Comparison of ENCODE assay signal across 9 cellular contexts in genomic region chr2:71069376-71069775, GRCh38. TPM values are rescaled to one million over a fixed set of nuclear protein-coding genes. Genes with fewer than 3 reads are reported as not detected.
DNase-seq lines count a peak whose midpoint lies in the region; ATAC-seq lines count a peak whose summit lies in the region.
"Had no signal": no experiment of that assay in that cellular context is flagged by ENCODE, and none has a peak within 500 bp of the region (broad histone marks: within the 10 kb centered on the region; RNA-seq: fewer than 3 reads in every experiment).

No MANE protein-coding gene starts in this region.

- H3K36me3 ChIP-seq in subcutaneous abdominal adipose tissue (ENCODE audit: control insufficient read depth in 5 of 5, insufficient read depth in 5 of 5, low read length in 5 of 5), result peaks cover 0 to 26% (median 23%) of the 10 kb centered on the region in 5 donors

- peak overlapping the region; percentile 66 to 98 (median 96) for H3K9ac ChIP-seq in subcutaneous abdominal adipose tissue (ENCODE audit: low read length in 5 of 5)

- peak overlapping the region; percentile 89 to 94 (median 94) for H3K4me3 ChIP-seq in subcutaneous abdominal adipose tissue (ENCODE audit: low read depth in 1 of 5, low read length in 5 of 5)

- H3K36me3 Mint-ChIP-seq in T-helper 2 cell treated with Interferon-gamma antibody and Interleukin-4, amounts not matched to agents 5 μg/mL and 100 μg/mL, for 36 hours (ENCODE audit: low read depth), result peaks cover 32% of the 10 kb centered on the region
- H3K36me3 Mint-ChIP-seq in activated naive CD8-positive, alpha-beta T cell treated with anti-CD3 and anti-CD28 coated beads for 36 hours, result peaks cover 24% of the 10 kb centered on the region

- no peak overlapping the region for H3K27ac ChIP-seq in subcutaneous abdominal adipose tissue (ENCODE audit: low read depth, low read length)

- ATAC-seq in HG03469 (IDR thresholded peaks at IDR 0.05; ENCODE audit: unreplicated experiment), result no peak

- peaks cover 48% of the 10 kb centered on the region for H3K4me1 Mint-ChIP-seq in T-helper 2 cell treated with Interferon-gamma antibody and Interleukin-4, amounts not matched to agents 5 μg/mL and 100 μg/mL, for 36 hours (ENCODE audit: low read depth)
- peaks cover 56% of the 10 kb centered on the region for H3K4me1 Mint-ChIP-seq in activated naive CD8-positive, alpha-beta T cell treated with anti-CD3 and anti-CD28 coated beads for 36 hours

- peaks cover 5 to 65% (median 45%) of the 10 kb centered on the region in 5 donors for H3K4me1 ChIP-seq in subcutaneous abdominal adipose tissue (ENCODE audit: control insufficient read depth in 5 of 5, insufficient read depth in 5 of 5, low read length in 5 of 5)

- H3K9me3 Mint-ChIP-seq in T-helper 2 cell treated with Interferon-gamma antibody and Interleukin-4, amounts not matched to agents 5 μg/mL and 100 μg/mL, for 36 hours, result no peaks in the 10 kb centered on the region
- no peaks in the 10 kb centered on the region for H3K9me3 Mint-ChIP-seq in activated naive CD8-positive, alpha-beta T cell treated with anti-CD3 and anti-CD28 coated beads for 36 hours

- no peak for DNase-seq in T-helper 2 cell treated with Interferon-gamma antibody and Interleukin-4, amounts not matched to agents 5 μg/mL and 100 μg/mL, for 36 hours (ENCODE audit: low spot score)
- DNase-seq in T-helper 2 cell, result no peak
- DNase-seq in activated naive CD8-positive, alpha-beta T cell treated with anti-CD3 and anti-CD28 coated beads for 36 hours, result no peak
- peak; percentile 33 for DNase-seq in iris pigment epithelial cell (ENCODE audit: low read depth)
- no peak for DNase-seq in MV-4-11 (lab: John Stamatoyannopoulos, UW)
- DNase-seq in UCSD-AML1 (lab: John Stamatoyannopoulos, UW; ENCODE audit: unreplicated experiment), result no peak
- DNase-seq: NCI-H1436 treated with DMSO at 0.1 percent for 48 hours had no signal

- peaks cover 4% of the 10 kb centered on the region for H3K27me3 Mint-ChIP-seq in T-helper 2 cell treated with Interferon-gamma antibody and Interleukin-4, amounts not matched to agents 5 μg/mL and 100 μg/mL, for 36 hours (ENCODE audit: low read depth)
- no peaks in the 10 kb centered on the region for H3K27me3 Mint-ChIP-seq in activated naive CD8-positive, alpha-beta T cell treated with anti-CD3 and anti-CD28 coated beads for 36 hours

- no peaks in the 10 kb centered on the region for H3K27me3 ChIP-seq in subcutaneous abdominal adipose tissue (ENCODE audit: control insufficient read depth in 5 of 5, insufficient read depth in 4 of 5, low read length in 5 of 5)

- peak overlapping the region; percentile 97 for H3K4me3 Mint-ChIP-seq in T-helper 2 cell treated with Interferon-gamma antibody and Interleukin-4, amounts not matched to agents 5 μg/mL and 100 μg/mL, for 36 hours
- peak overlapping the region; percentile 93 for H3K4me3 Mint-ChIP-seq in activated naive CD8-positive, alpha-beta T cell treated with anti-CD3 and anti-CD28 coated beads for 36 hours

- no peaks in the 10 kb centered on the region for H3K9me3 ChIP-seq in subcutaneous abdominal adipose tissue (ENCODE audit: control insufficient read depth in 5 of 5, low read length in 5 of 5)

- H3K27ac Mint-ChIP-seq in T-helper 2 cell treated with Interferon-gamma antibody and Interleukin-4, amounts not matched to agents 5 μg/mL and 100 μg/mL, for 36 hours, result peak overlapping the region; percentile 97
- peak overlapping the region; percentile 98 for H3K27ac Mint-ChIP-seq in activated naive CD8-positive, alpha-beta T cell treated with anti-CD3 and anti-CD28 coated beads for 36 hours

RNA-seq across cellular contexts. Expression of gene NAGK, which starts 0.9 kb away (rescaled TPM):
- 10 to 100 TPM; 55.6 to 62.1 TPM for total RNA-seq in activated naive CD8-positive, alpha-beta T cell treated with anti-CD3 and anti-CD28 coated beads for 36 hours
